ENCODE assay signal across 18 cellular contexts in the genomic region with DNA sequence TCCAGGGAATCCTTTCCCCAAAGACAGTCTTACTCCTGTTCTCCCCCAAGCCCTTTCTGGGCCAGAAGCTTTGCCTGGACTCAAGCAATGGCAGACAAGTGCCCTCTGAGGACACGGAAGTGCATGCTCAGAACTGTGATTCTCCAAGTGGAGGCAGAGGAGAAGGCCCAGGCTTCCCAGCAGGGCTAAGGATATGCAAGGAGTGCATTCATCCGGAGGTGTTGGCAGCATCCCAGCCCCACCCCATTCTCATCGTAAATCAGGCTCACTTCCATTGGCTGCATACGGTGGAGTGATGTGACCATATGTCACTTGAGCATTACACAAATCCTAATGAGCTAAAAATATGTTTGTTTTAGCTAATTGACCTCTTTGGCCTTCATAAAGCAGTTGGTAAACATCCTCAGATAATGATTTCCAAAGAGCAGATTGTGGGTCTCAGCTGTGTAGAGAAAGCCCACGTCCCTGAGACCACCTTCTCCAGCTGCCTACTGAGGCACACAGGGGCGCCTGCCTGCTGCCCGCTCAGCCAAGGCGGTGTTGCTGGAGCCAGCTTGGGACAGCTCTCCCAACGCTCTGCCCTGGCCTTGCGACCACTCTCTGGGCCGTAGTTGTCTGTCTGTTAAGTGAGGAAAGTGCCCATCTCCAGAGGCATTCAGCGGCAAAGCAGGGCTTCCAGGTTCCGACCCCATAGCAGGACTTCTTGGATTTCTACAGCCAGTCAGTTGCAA. TPM values are rescaled to one million over a fixed set of nuclear protein-coding genes. Genes with fewer than 3 reads are reported as not detected.
DNase-seq lines count a peak whose midpoint lies in the region; ATAC-seq, FAIRE-seq and TF ChIP-seq lines count a peak whose summit lies in the region.
"Had no signal": no experiment of that assay in that cellular context is flagged by ENCODE, and none has a peak within 500 bp of the region (broad histone marks: within the 10 kb centered on the region; RNA-seq: fewer than 3 reads in every experiment).

No MANE protein-coding gene starts in this region.

- H3K27ac Mint-ChIP-seq in GM23338, result peak overlapping the region; percentile 36; the same call in 1 of the 2 replicates
- no peak overlapping the region for H3K27ac Mint-ChIP-seq in activated T-helper 2 cell treated with anti-CD3 and anti-CD28 coated beads, Interferon-gamma antibody, Interleukin-2, Interleukin-4, amounts not matched to agents 10 μg/mL and 5 μg/mL and 100 μg/mL, durations not matched to agents 14 hours and 24 hours and 36 hours
- H3K27ac Mint-ChIP-seq: effector memory CD8-positive, alpha-beta T cell; H9 had no signal

- no peaks in the 10 kb centered on the region for H3F3A ChIP-seq in GM23338 (replicated peaks; ENCODE audit: low read depth)

- H3K36me3 Mint-ChIP-seq in GM23338 (ENCODE audit: low read depth), result no peaks in the 10 kb centered on the region
- no peaks in the 10 kb centered on the region for H3K36me3 Mint-ChIP-seq in activated T-helper 2 cell treated with anti-CD3 and anti-CD28 coated beads, Interferon-gamma antibody, Interleukin-2, Interleukin-4, amounts not matched to agents 10 μg/mL and 5 μg/mL and 100 μg/mL, durations not matched to agents 14 hours and 24 hours and 36 hours (ENCODE audit: low read depth)

- H4K20me1 ChIP-seq in GM23338 (replicated peaks; ENCODE audit: insufficient read depth), result no peaks in the 10 kb centered on the region

- H3K4me3 ChIP-seq in A673 (ENCODE audit: low read depth, low read length, poor library complexity, severe bottlenecking) (no peak overlapping the region), GM23338 (no peak overlapping the region), kidney (ENCODE audit: low read length in 2 of 2) (no peak overlapping the region)
- H3K4me3 ChIP-seq: SJSA1, uterus had no signal

- no peak for FAIRE-seq in kidney (lab: Jason Lieb, UNC)
- FAIRE-seq: islet of Langerhans, TTC549 had no signal

- no peaks in the 10 kb centered on the region for H3K9me3 Mint-ChIP-seq in GM23338
- H3K9me3 Mint-ChIP-seq in activated T-helper 2 cell treated with anti-CD3 and anti-CD28 coated beads, Interferon-gamma antibody, Interleukin-2, Interleukin-4, amounts not matched to agents 10 μg/mL and 5 μg/mL and 100 μg/mL, durations not matched to agents 14 hours and 24 hours and 36 hours, result no peaks in the 10 kb centered on the region
- H3K9me3 Mint-ChIP-seq: effector memory CD8-positive, alpha-beta T cell; H9 had no signal

- peaks cover 4% of the 10 kb centered on the region for H3K27me3 Mint-ChIP-seq in GM23338 (ENCODE audit: insufficient read depth, low read depth, poor library complexity)
- peaks cover 10% of the 10 kb centered on the region for H3K27me3 Mint-ChIP-seq in activated T-helper 2 cell treated with anti-CD3 and anti-CD28 coated beads, Interferon-gamma antibody, Interleukin-2, Interleukin-4, amounts not matched to agents 10 μg/mL and 5 μg/mL and 100 μg/mL, durations not matched to agents 14 hours and 24 hours and 36 hours (ENCODE audit: low read depth)

- H3K9ac ChIP-seq in kidney (ENCODE audit: low read length in 2 of 2), result no peak overlapping the region

- no peaks in the 10 kb centered on the region for H3K79me2 ChIP-seq in GM23338 (replicated peaks; ENCODE audit: insufficient read depth)

- H3K9me3 ChIP-seq in A673 (ENCODE audit: low read depth, low read length, poor library complexity, severe bottlenecking), result no peaks in the 10 kb centered on the region
- no peaks in the 10 kb centered on the region for H3K9me3 ChIP-seq in kidney (ENCODE audit: control insufficient read depth in 1 of 2, low read length in 2 of 2)
- H3K9me3 ChIP-seq: SJSA1, uterus had no signal

- no peaks in the 10 kb centered on the region; the same call in 1 of the 2 replicates for H3K9me2 ChIP-seq in GM23338 (ENCODE audit: insufficient read depth)

- POLR2A ChIA-PET in A673 (lab: Charles Lee; ENCODE audit: low non-redundant PET), result no interaction called here

- H3K4me2 ChIP-seq in GM23338, result no peak overlapping the region

- H3K27me3 ChIP-seq in A673 (replicated peaks; ENCODE audit: insufficient read depth, low read depth, low read length, poor library complexity), result no peaks in the 10 kb centered on the region
- H3K27me3 ChIP-seq in GM23338 (ENCODE audit: insufficient read depth), result no peaks in the 10 kb centered on the region
- H3K27me3 ChIP-seq: uterus had no signal

- intact Hi-C loops in A673 (cut with micrococcal nuclease; ENCODE audit: unreplicated experiment), result no loop called here
- intact Hi-C loops in kidney (cut with DNase I), result no loop called here
- intact Hi-C loops in activated T-helper 2 cell treated with anti-CD3 and anti-CD28 coated beads, Interferon-gamma antibody, Interleukin-2, Interleukin-4, amounts not matched to agents 10 μg/mL and 5 μg/mL and 100 μg/mL, durations not matched to agents 14 hours and 24 hours and 36 hours (cut with micrococcal nuclease), result no loop called here

- H3K4me3 Mint-ChIP-seq in GM23338, result no peak overlapping the region
- no peak overlapping the region for H3K4me3 Mint-ChIP-seq in activated T-helper 2 cell treated with anti-CD3 and anti-CD28 coated beads, Interferon-gamma antibody, Interleukin-2, Interleukin-4, amounts not matched to agents 10 μg/mL and 5 μg/mL and 100 μg/mL, durations not matched to agents 14 hours and 24 hours and 36 hours (ENCODE audit: low read depth)
- H3K4me3 Mint-ChIP-seq: effector memory CD8-positive, alpha-beta T cell; H9 had no signal

- no peak overlapping the region for H2AFZ ChIP-seq in GM23338

- peaks cover 19% of the 10 kb centered on the region for H3K4me1 Mint-ChIP-seq in GM23338
- no peaks in the 10 kb centered on the region for H3K4me1 Mint-ChIP-seq in activated T-helper 2 cell treated with anti-CD3 and anti-CD28 coated beads, Interferon-gamma antibody, Interleukin-2, Interleukin-4, amounts not matched to agents 10 μg/mL and 5 μg/mL and 100 μg/mL, durations not matched to agents 14 hours and 24 hours and 36 hours (ENCODE audit: low read depth)

- TF ChIP-seq CTCF in A673 (conservative IDR thresholded peaks at IDR 0.05; ENCODE audit: low read depth, low read length) (no peak), GM23338 (conservative IDR thresholded peaks at IDR 0.05; ENCODE audit: low read depth in 2 of 2) (no peak), kidney (IDR thresholded peaks at IDR 0.05; ENCODE audit: borderline replicate concordance, extremely low read depth, insufficient read depth) (no peak)

- ATAC-seq in GM23338, result no peak
- no peak for ATAC-seq in GM19035 (IDR thresholded peaks at IDR 0.05; ENCODE audit: unreplicated experiment)
- ATAC-seq in GM19463 (IDR thresholded peaks at IDR 0.05; ENCODE audit: unreplicated experiment), result no peak
- ATAC-seq: effector memory CD8-positive, alpha-beta T cell had no signal

- H3K27ac ChIP-seq in A673 (ENCODE audit: low read depth, low read length, poor library complexity, severe bottlenecking) (no peak overlapping the region), GM23338 (ENCODE audit: low read depth) (no peak overlapping the region), kidney (ENCODE audit: low read depth in 2 of 2, low read length in 2 of 2) (no peak overlapping the region)
- H3K27ac ChIP-seq: SJSA1, uterus had no signal

- CTCF ChIA-PET in A673 (lab: Charles Lee), result no interaction called here

- DNase-seq in A673 (ENCODE audit: low spot score) (peak; percentile 7), GM23338 (ENCODE audit: low spot score) (no peak), NCI-H774 (lab: John Stamatoyannopoulos, UW) (peak; percentile 62), kidney (peak; percentile 51), GDM1 (lab: John Stamatoyannopoulos, UW) (no peak)
- no peak for DNase-seq in activated T-helper 2 cell treated with anti-CD3 and anti-CD28 coated beads, Interferon-gamma antibody, Interleukin-2, Interleukin-4, amounts not matched to agents 10 μg/mL and 5 μg/mL and 100 μg/mL, durations not matched to agents 14 hours and 24 hours and 36 hours (ENCODE audit: low spot score)
- DNase-seq: activated naive CD4-positive, alpha-beta T cell treated with Interleukin-2 at 50 U/mL for 16 hours; effector memory CD8-positive, alpha-beta T cell; H9; uterus had no signal

- H3K36me3 ChIP-seq in A673 (ENCODE audit: insufficient read depth, low read length, poor library complexity, severe bottlenecking), result no peaks in the 10 kb centered on the region
- H3K36me3 ChIP-seq in GM23338 (ENCODE audit: insufficient read depth), result no peaks in the 10 kb centered on the region
- H3K36me3 ChIP-seq in kidney (ENCODE audit: control insufficient read depth in 1 of 2, insufficient read depth in 2 of 2, low read length in 2 of 2), result no peaks in the 10 kb centered on the region
- H3K36me3 ChIP-seq: SJSA1, uterus had no signal

- H3K4me1 ChIP-seq in A673 (ENCODE audit: insufficient read depth, low read length, poor library complexity, severe bottlenecking), result no peaks in the 10 kb centered on the region
- H3K4me1 ChIP-seq in GM23338 (ENCODE audit: insufficient read depth), result peaks cover 7% of the 10 kb centered on the region; the same call in 1 of the 2 replicates
- no peaks in the 10 kb centered on the region for H3K4me1 ChIP-seq in kidney (ENCODE audit: control insufficient read depth in 1 of 2, insufficient read depth in 1 of 2, low read depth in 1 of 2, low read length in 2 of 2)
- H3K4me1 ChIP-seq: SJSA1, uterus had no signal

- no TSS peak for BruUV-seq in A673 (replicated peaks; lab: Mats Ljungman, UMichigan)

RNA-seq across cellular contexts. Expression of gene RBP3, which starts 1.4 kb away (rescaled TPM):
- total RNA-seq in A673 (2021) (not detected in 2 replicates), kidney (not detected)
- total RNA-seq in GM23338 (2014; rRNA removed; shearing (Covaris generic)), result not detected in 2 replicates
- polyA plus RNA-seq in GM23338 (2016; fragmentation: Nextera tagmentation; extraction: Ambion mirVana) (not detected in 2 replicates), kidney (ENCODE audit: insufficient read depth, low read depth, low replicate concordance) (not detected)
- not detected in 2 replicates for total RNA-seq in activated T-helper 2 cell treated with anti-CD3 and anti-CD28 coated beads, Interferon-gamma antibody, Interleukin-2, Interleukin-4, amounts not matched to agents 10 μg/mL and 5 μg/mL and 100 μg/mL, durations not matched to agents 14 hours and 24 hours and 36 hours
- total RNA-seq: H9, M059J, myocyte, SJSA1, uterus had no signal
- polyA plus RNA-seq: BJ had no signal

RNA-seq across cellular contexts. Expression of gene GDF2, which starts 24.5 kb away (rescaled TPM):
- total RNA-seq in A673 (2021), result not detected in 2 replicates
- not detected in 2 replicates for total RNA-seq in GM23338 (2014; rRNA removed; shearing (Covaris generic))
- polyA plus RNA-seq in GM23338 (2016; fragmentation: Nextera tagmentation; extraction: Ambion mirVana), result not detected in 2 replicates
- total RNA-seq in kidney, result not detected
- polyA plus RNA-seq in kidney (ENCODE audit: insufficient read depth, low read depth, low replicate concordance), result not detected
- not detected in 2 replicates for total RNA-seq in activated T-helper 2 cell treated with anti-CD3 and anti-CD28 coated beads, Interferon-gamma antibody, Interleukin-2, Interleukin-4, amounts not matched to agents 10 μg/mL and 5 μg/mL and 100 μg/mL, durations not matched to agents 14 hours and 24 hours and 36 hours
- total RNA-seq: H9, M059J, myocyte, SJSA1, uterus had no signal
- polyA plus RNA-seq: BJ had no signal

RNA-seq across cellular contexts. Expression of gene ZNF488, which starts 37.4 kb away (rescaled TPM):
- 0.09 TPM in 2 replicates for total RNA-seq in A673 (2021)
- total RNA-seq in GM23338 (2014; rRNA removed; shearing (Covaris generic)), result 5.2 and 7.8 TPM in 2 replicates
- 1.7 and 2.5 TPM in 2 replicates for polyA plus RNA-seq in GM23338 (2016; fragmentation: Nextera tagmentation; extraction: Ambion mirVana)
- total RNA-seq in kidney, result 0.09 TPM
- 4.0 TPM for polyA plus RNA-seq in kidney (ENCODE audit: insufficient read depth, low read depth, low replicate concordance)
- total RNA-seq in activated T-helper 2 cell treated with anti-CD3 and anti-CD28 coated beads, Interferon-gamma antibody, Interleukin-2, Interleukin-4, amounts not matched to agents 10 μg/mL and 5 μg/mL and 100 μg/mL, durations not matched to agents 14 hours and 24 hours and 36 hours, result 1.4 and 1.7 TPM in 2 replicates

RNA-seq across cellular contexts. Expression of gene GDF10, which starts 46.7 kb away (rescaled TPM):
- 0.45 and 0.52 TPM in 2 replicates for total RNA-seq in A673 (2021)
- 0.21 and 0.43 TPM in 2 replicates for total RNA-seq in GM23338 (2014; rRNA removed; shearing (Covaris generic))
- not detected in 2 replicates for polyA plus RNA-seq in GM23338 (2016; fragmentation: Nextera tagmentation; extraction: Ambion mirVana)
- 1.1 TPM for total RNA-seq in kidney
- polyA plus RNA-seq in kidney (ENCODE audit: insufficient read depth, low read depth, low replicate concordance), result not detected
- 0.11 and 0.25 TPM in 2 replicates for total RNA-seq in activated T-helper 2 cell treated with anti-CD3 and anti-CD28 coated beads, Interferon-gamma antibody, Interleukin-2, Interleukin-4, amounts not matched to agents 10 μg/mL and 5 μg/mL and 100 μg/mL, durations not matched to agents 14 hours and 24 hours and 36 hours
- total RNA-seq: M059J, myocyte, SJSA1 had no signal
- polyA plus RNA-seq: BJ had no signal

Comparison
In these comparisons a context has a peak if more than half of its experiments do, and no peak if none do; other contexts are left out.
1. DNase-seq: peak in A673 (single experiment), NCI-H774 (single experiment) and kidney (single experiment); none in GM23338 (single experiment), GDM1 (single experiment) and activated T-helper 2 cell treated with anti-CD3 and anti-CD28 coated beads, Interferon-gamma antibody, Interleukin-2, Interleukin-4, amounts not matched to agents 10 μg/mL and 5 μg/mL and 100 μg/mL, durations not matched to agents 14 hours and 24 hours and 36 hours (single experiment).